1 cellular context compared by ENCODE assay signal in genomic region chrX:48003758-48004457, GRCh38.
TF ChIP-seq lines count a peak whose summit lies in the region.

Gene ZNF182 (minus strand): TSS chrX:48003989. CDS start chrX:48002609, 1,380 bp downstream.

TF ChIP-seq in HEK293, 187 proteins besides CTCF, POLR2A, EP300 and RAD21 (continued from another document):
- TF ChIP-seq, protein P1, sequence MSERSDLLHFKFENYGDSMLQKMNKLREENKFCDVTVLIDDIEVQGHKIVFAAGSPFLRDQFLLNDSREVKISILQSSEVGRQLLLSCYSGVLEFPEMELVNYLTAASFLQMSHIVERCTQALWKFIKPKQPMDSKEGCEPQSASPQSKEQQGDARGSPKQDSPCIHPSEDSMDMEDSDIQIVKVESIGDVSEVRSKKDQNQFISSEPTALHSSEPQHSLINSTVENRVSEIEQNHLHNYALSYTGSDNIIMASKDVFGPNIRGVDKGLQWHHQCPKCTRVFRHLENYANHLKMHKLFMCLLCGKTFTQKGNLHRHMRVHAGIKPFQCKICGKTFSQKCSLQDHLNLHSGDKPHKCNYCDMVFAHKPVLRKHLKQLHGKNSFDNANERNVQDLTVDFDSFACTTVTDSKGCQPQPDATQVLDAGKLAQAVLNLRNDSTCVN (tag by site-specific recombination; optimal IDR thresholded peaks at IDR 0.05), result peak; percentile 23
- TF ChIP-seq, protein P2, sequence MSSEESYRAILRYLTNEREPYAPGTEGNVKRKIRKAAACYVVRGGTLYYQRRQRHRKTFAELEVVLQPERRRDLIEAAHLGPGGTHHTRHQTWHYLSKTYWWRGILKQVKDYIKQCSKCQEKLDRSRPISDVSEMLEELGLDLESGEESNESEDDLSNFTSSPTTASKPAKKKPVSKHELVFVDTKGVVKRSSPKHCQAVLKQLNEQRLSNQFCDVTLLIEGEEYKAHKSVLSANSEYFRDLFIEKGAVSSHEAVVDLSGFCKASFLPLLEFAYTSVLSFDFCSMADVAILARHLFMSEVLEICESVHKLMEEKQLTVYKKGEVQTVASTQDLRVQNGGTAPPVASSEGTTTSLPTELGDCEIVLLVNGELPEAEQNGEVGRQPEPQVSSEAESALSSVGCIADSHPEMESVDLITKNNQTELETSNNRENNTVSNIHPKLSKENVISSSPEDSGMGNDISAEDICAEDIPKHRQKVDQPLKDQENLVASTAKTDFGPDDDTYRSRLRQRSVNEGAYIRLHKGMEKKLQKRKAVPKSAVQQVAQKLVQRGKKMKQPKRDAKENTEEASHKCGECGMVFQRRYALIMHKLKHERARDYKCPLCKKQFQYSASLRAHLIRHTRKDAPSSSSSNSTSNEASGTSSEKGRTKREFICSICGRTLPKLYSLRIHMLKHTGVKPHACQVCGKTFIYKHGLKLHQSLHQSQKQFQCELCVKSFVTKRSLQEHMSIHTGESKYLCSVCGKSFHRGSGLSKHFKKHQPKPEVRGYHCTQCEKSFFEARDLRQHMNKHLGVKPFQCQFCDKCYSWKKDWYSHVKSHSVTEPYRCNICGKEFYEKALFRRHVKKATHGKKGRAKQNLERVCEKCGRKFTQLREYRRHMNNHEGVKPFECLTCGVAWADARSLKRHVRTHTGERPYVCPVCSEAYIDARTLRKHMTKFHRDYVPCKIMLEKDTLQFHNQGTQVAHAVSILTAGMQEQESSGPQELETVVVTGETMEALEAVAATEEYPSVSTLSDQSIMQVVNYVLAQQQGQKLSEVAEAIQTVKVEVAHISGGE (tag by site-specific recombination; conservative IDR thresholded peaks at IDR 0.05; ENCODE audit: low read depth), result peak; percentile 77
- peak; percentile 89 for TF ChIP-seq ZNF335 (tag by site-specific recombination; conservative IDR thresholded peaks at IDR 0.05)
- TF ChIP-seq, protein P3, sequence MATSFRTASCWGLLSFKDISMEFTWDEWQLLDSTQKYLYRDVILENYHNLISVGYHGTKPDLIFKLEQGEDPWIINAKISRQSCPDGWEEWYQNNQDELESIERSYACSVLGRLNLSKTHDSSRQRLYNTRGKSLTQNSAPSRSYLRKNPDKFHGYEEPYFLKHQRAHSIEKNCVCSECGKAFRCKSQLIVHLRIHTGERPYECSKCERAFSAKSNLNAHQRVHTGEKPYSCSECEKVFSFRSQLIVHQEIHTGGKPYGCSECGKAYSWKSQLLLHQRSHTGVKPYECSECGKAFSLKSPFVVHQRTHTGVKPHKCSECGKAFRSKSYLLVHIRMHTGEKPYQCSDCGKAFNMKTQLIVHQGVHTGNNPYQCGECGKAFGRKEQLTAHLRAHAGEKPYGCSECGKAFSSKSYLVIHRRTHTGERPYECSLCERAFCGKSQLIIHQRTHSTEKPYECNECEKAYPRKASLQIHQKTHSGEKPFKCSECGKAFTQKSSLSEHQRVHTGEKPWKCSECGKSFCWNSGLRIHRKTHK (tag by site-specific recombination; IDR thresholded peaks at IDR 0.05), result no peak
- TF ChIP-seq INSM2 (tag by site-specific recombination; IDR thresholded peaks at IDR 0.05), result peak; percentile 38; the same call in 1 of the 2 replicates
- no peak for TF ChIP-seq ZNF621 (tag by site-specific recombination; IDR thresholded peaks at IDR 0.05)
- peak; percentile 34; the same call in 1 of the 2 replicates for TF ChIP-seq PRDM1 (tag by site-specific recombination; IDR thresholded peaks at IDR 0.05)
TF ChIP-seq in HEK293: peak in this region for 42.
